16 cellular contexts compared by ENCODE assay signal in genomic region chr3:108380128-108380795, GRCh38.
DNase-seq lines count a peak whose midpoint lies in the region; FAIRE-seq and TF ChIP-seq lines count a peak whose summit lies in the region.
"Had no signal": no experiment of that assay in that cellular context is flagged by ENCODE, and none has a peak within 500 bp of the region (broad histone marks: within the 10 kb centered on the region; RNA-seq: fewer than 3 reads in every experiment).

No MANE protein-coding gene starts in this region.

- no peak overlapping the region for H3K4me3 ChIP-seq in small intestine (ENCODE audit: low read depth in 1 of 2, low read length in 2 of 2)
- H3K4me3 ChIP-seq: A549; BLaER1 treated with 17β-estradiol and CSF1 and Interleukin-3, amounts not matched to agents 10 nM and 100 nM had no signal

- peak overlapping the region; percentile 15; the same call in 1 of the 2 replicates for H3K27ac ChIP-seq in VCaP
- H3K27ac ChIP-seq in small intestine (ENCODE audit: low read depth in 1 of 2, low read length in 1 of 2): no peak overlapping the region
- H3K27ac ChIP-seq: A549; BLaER1 treated with 17β-estradiol and CSF1 and Interleukin-3, amounts not matched to agents 10 nM and 100 nM; KMS-11 had no signal

- FAIRE-seq in H54 (lab: Jason Lieb, UNC) (no peak), small intestine (lab: Jason Lieb, UNC) (no peak)
- FAIRE-seq: A549, HepG2 had no signal

- no peaks in the 10 kb centered on the region for H3K9me3 ChIP-seq in small intestine (ENCODE audit: control insufficient read depth, low read depth)
- H3K9me3 ChIP-seq: A549 had no signal

- 85 to 93% (median 86%) methylated on average over 7 of the region's 7 CpGs for WGBS in small intestine, 3 donors

- H3K27me3 ChIP-seq in small intestine (ENCODE audit: control insufficient read depth in 2 of 2, insufficient read depth in 2 of 2, low read length in 2 of 2): no peaks in the 10 kb centered on the region
- H3K27me3 ChIP-seq: BLaER1 treated with 17β-estradiol and CSF1 and Interleukin-3, amounts not matched to agents 10 nM and 100 nM had no signal

- TF ChIP-seq CTCF in VCaP (conservative IDR thresholded peaks at IDR 0.05): no peak

- DNase-seq in NCI-H510A treated with DMSO at 0.1 percent for 48 hours (lab: John Stamatoyannopoulos, UW) (peak; percentile 0), NCI-H510A (lab: John Stamatoyannopoulos, UW) (no peak), NCI-H1436 treated with DMSO at 0.1 percent for 48 hours (lab: John Stamatoyannopoulos, UW) (peak; percentile 25), H54 (ENCODE audit: insufficient read length, low spot score) (no peak), small intestine (no peak), A172 (ENCODE audit: low spot score) (no peak)
- DNase-seq: CD8-positive, alpha-beta memory T cell; H9; NCI-H1092; NCI-H2107; SHP77 treated with DMSO at 0.1 percent for 48 hours had no signal

- no peak for TF ChIP-seq POLR2A in H54 (IDR thresholded peaks at IDR 0.05; ENCODE audit: low read depth, low read length)

- H3K4me1 ChIP-seq in small intestine (ENCODE audit: control insufficient read depth in 2 of 2, insufficient read depth in 1 of 2, low read depth in 1 of 2, low read length in 1 of 2): no peaks in the 10 kb centered on the region
- H3K4me1 ChIP-seq: A549; BLaER1 treated with 17β-estradiol and CSF1 and Interleukin-3, amounts not matched to agents 10 nM and 100 nM had no signal

- no peaks in the 10 kb centered on the region for H3K36me3 ChIP-seq in small intestine (ENCODE audit: control insufficient read depth in 2 of 2, insufficient read depth in 2 of 2, low read length in 2 of 2)
- H3K36me3 ChIP-seq: BLaER1 treated with 17β-estradiol and CSF1 and Interleukin-3, amounts not matched to agents 10 nM and 100 nM had no signal

Comparison
In these comparisons a context has a peak if more than half of its experiments do, and no peak if none do; other contexts are left out.
1. DNase-seq: peak in NCI-H510A treated with DMSO at 0.1 percent for 48 hours (single experiment) and NCI-H1436 treated with DMSO at 0.1 percent for 48 hours (single experiment); none in NCI-H510A (single experiment), H54 (single experiment), small intestine (single experiment) and A172 (single experiment).